9 cellular contexts compared by ENCODE assay signal in the genomic region with DNA sequence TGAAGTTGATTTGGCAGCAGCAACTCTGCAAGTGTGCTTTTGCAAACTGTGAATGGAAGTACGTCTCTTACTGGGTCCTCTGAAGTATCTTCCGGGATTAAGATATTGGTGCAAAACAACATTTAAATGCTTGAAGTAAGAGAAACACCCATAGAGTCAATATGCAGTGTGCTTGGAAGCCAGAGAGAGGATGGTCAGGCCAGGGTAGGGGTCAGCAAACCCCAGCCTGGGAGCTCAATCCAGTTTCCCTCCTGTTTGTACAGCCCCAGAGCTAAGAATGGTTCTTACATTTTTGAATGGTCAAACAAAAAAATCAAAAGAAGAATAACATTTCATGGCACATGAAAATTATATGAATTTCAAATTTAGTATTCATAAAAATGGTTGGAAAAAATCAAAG. TPM values are rescaled to one million over a fixed set of nuclear protein-coding genes. Genes with fewer than 3 reads are reported as not detected.
DNase-seq lines count a peak whose midpoint lies in the region; ATAC-seq and TF ChIP-seq lines count a peak whose summit lies in the region.
"Had no signal": no experiment of that assay in that cellular context is flagged by ENCODE, and none has a peak within 500 bp of the region (broad histone marks: within the 10 kb centered on the region; RNA-seq: fewer than 3 reads in every experiment).

No MANE protein-coding gene starts in this region.

- H3K36me3 Mint-ChIP-seq in Calu3 (ENCODE audit: insufficient read depth, unreplicated experiment) (peaks cover 14% of the 10 kb centered on the region), progenitor cell of endocrine pancreas (ENCODE audit: insufficient read depth) (no peaks in the 10 kb centered on the region), GM23338 (ENCODE audit: low read depth) (no peaks in the 10 kb centered on the region)
- peaks cover 4% of the 10 kb centered on the region for H3K36me3 Mint-ChIP-seq in effector memory CD8-positive, alpha-beta T cell (ENCODE audit: insufficient read depth)
- H3K36me3 Mint-ChIP-seq: mesothelial cell of epicardium had no signal

- H3K4me2 ChIP-seq in OCI-LY3 (ENCODE audit: low read length) (peak overlapping the region; percentile 72), GM23338 (no peak overlapping the region)

- H3K27me3 ChIP-seq in OCI-LY3 (ENCODE audit: low read depth, low read length) (peaks cover 23% of the 10 kb centered on the region), GM23338 (ENCODE audit: insufficient read depth) (no peaks in the 10 kb centered on the region)

- H3K27ac ChIP-seq in OCI-LY3 (ENCODE audit: low read length): no peak overlapping the region
- H3K27ac ChIP-seq in GM23338 (ENCODE audit: low read depth): no peak overlapping the region

- H3K9me3 ChIP-seq in OCI-LY3 (ENCODE audit: insufficient read depth, low read length): no peaks in the 10 kb centered on the region

- TF ChIP-seq CTCF in Calu3 (IDR thresholded peaks at IDR 0.05; ENCODE audit: unreplicated experiment) (no peak), OCI-LY3 (IDR thresholded peaks at IDR 0.05; ENCODE audit: low read depth, low read length) (no peak), progenitor cell of endocrine pancreas (IDR thresholded peaks at IDR 0.05; ENCODE audit: unreplicated experiment) (no peak), GM23338 (conservative IDR thresholded peaks at IDR 0.05; ENCODE audit: low read depth in 2 of 2) (no peak)

- peak overlapping the region; percentile 57 for H3K9ac ChIP-seq in OCI-LY3 (ENCODE audit: low read length)

- H3K4me1 Mint-ChIP-seq in Calu3 (ENCODE audit: low read depth, unreplicated experiment): peaks cover 54% of the 10 kb centered on the region
- peaks cover 7 to 10% of the 10 kb centered on the region in 2 donors for H3K4me1 Mint-ChIP-seq in effector memory CD8-positive, alpha-beta T cell (ENCODE audit: low read depth in 2 of 2)
- H3K4me1 Mint-ChIP-seq in progenitor cell of endocrine pancreas (ENCODE audit: low read depth): peaks cover 49% of the 10 kb centered on the region
- no peaks in the 10 kb centered on the region for H3K4me1 Mint-ChIP-seq in GM23338

- CTCF ChIA-PET in Calu3 (lab: Charles Lee): no interaction called here

- H3K4me1 ChIP-seq in OCI-LY3 (ENCODE audit: low read length) (peaks cover 21% of the 10 kb centered on the region), GM23338 (ENCODE audit: insufficient read depth) (no peaks in the 10 kb centered on the region)

- H3K4me3 Mint-ChIP-seq in Calu3 (ENCODE audit: low read depth, unreplicated experiment) (peak overlapping the region; percentile 62), progenitor cell of endocrine pancreas (ENCODE audit: low read depth) (no peak overlapping the region), GM23338 (no peak overlapping the region)
- peak overlapping the region; percentile 77 to 82 for H3K4me3 Mint-ChIP-seq in effector memory CD8-positive, alpha-beta T cell

- H2AFZ ChIP-seq in OCI-LY3 (ENCODE audit: low read depth, low read length): peak overlapping the region; percentile 86
- no peak overlapping the region for H2AFZ ChIP-seq in GM23338

- BruUV-seq in Calu3 (replicated peaks; lab: Mats Ljungman, UMichigan): TSS peak; percentile 21

- intact Hi-C loops in Calu3 (cut with micrococcal nuclease; ENCODE audit: unreplicated experiment): loop anchor here (1.0 to 5.0 kb wide), 7 partner anchors 73 to 388 kb away; no protein-coding TSS in a partner anchor

- H3K27ac Mint-ChIP-seq in Calu3 (ENCODE audit: unreplicated experiment): peak overlapping the region; percentile 93
- peak overlapping the region; percentile 92 for H3K27ac Mint-ChIP-seq in effector memory CD8-positive, alpha-beta T cell
- peak overlapping the region; percentile 89 for H3K27ac Mint-ChIP-seq in progenitor cell of endocrine pancreas
- H3K27ac Mint-ChIP-seq in GM23338: no peak overlapping the region

- DNase-seq in Calu3: no peak
- no peak for DNase-seq in effector memory CD8-positive, alpha-beta T cell
- DNase-seq in progenitor cell of endocrine pancreas (ENCODE audit: low spot score, unreplicated experiment): no peak
- no peak for DNase-seq in Ammon's horn (ENCODE audit: low spot score)
- no peak for DNase-seq in GM23338 (ENCODE audit: low spot score)
- DNase-seq in NOMO-1 (lab: John Stamatoyannopoulos, UW; ENCODE audit: unreplicated experiment in 2 of 2): no peak
- DNase-seq in amygdala (lab: John Stamatoyannopoulos, UW): no peak

- no peaks in the 10 kb centered on the region for H3K79me2 ChIP-seq in OCI-LY3 (ENCODE audit: low read length)
- no peaks in the 10 kb centered on the region for H3K79me2 ChIP-seq in GM23338 (replicated peaks; ENCODE audit: insufficient read depth)

- H3K27me3 Mint-ChIP-seq in Calu3 (ENCODE audit: unreplicated experiment): no peaks in the 10 kb centered on the region
- peaks cover 0 to 6% of the 10 kb centered on the region in 2 donors for H3K27me3 Mint-ChIP-seq in effector memory CD8-positive, alpha-beta T cell
- H3K27me3 Mint-ChIP-seq in progenitor cell of endocrine pancreas: no peaks in the 10 kb centered on the region
- H3K27me3 Mint-ChIP-seq in GM23338 (ENCODE audit: insufficient read depth, low read depth, poor library complexity): no peaks in the 10 kb centered on the region

- H3F3A ChIP-seq in GM23338 (replicated peaks; ENCODE audit: low read depth): no peaks in the 10 kb centered on the region

- peak overlapping the region; percentile 71 for H3K4me3 ChIP-seq in OCI-LY3 (ENCODE audit: low read length)
- H3K4me3 ChIP-seq in GM23338: no peak overlapping the region

- no peaks in the 10 kb centered on the region for H3K9me2 ChIP-seq in GM23338 (ENCODE audit: insufficient read depth)

- H3K36me3 ChIP-seq in OCI-LY3 (replicated peaks; ENCODE audit: low read depth, low read length) (no peaks in the 10 kb centered on the region), GM23338 (ENCODE audit: insufficient read depth) (no peaks in the 10 kb centered on the region)

- no peaks in the 10 kb centered on the region for H4K20me1 ChIP-seq in OCI-LY3 (ENCODE audit: insufficient read depth, low read length)
- no peaks in the 10 kb centered on the region for H4K20me1 ChIP-seq in GM23338 (replicated peaks; ENCODE audit: insufficient read depth)

- no peaks in the 10 kb centered on the region for H3K9me3 Mint-ChIP-seq in Calu3 (ENCODE audit: low read depth, unreplicated experiment)
- H3K9me3 Mint-ChIP-seq in effector memory CD8-positive, alpha-beta T cell: no peaks in the 10 kb centered on the region
- H3K9me3 Mint-ChIP-seq in progenitor cell of endocrine pancreas (ENCODE audit: low read depth): no peaks in the 10 kb centered on the region
- no peaks in the 10 kb centered on the region for H3K9me3 Mint-ChIP-seq in GM23338
- H3K9me3 Mint-ChIP-seq: mesothelial cell of epicardium had no signal

- ATAC-seq in effector memory CD8-positive, alpha-beta T cell (replicated peaks): no peak
- no peak for ATAC-seq in GM23338

TF ChIP-seq in GM23338, 12 proteins besides CTCF, POLR2A, EP300 and RAD21 (continues in another document):
- TF ChIP-seq ZNF114 (CRISPR knock-in tag; IDR thresholded peaks at IDR 0.05) (no peak), ZNF331 (CRISPR knock-in tag; IDR thresholded peaks at IDR 0.05; ENCODE audit: low read depth) (no peak), NANOG (IDR thresholded peaks at IDR 0.05; ENCODE audit: borderline replicate concordance) (no peak), EZH2 (IDR thresholded peaks at IDR 0.05; ENCODE audit: low read depth, unreplicated experiment) (no peak)
- TF ChIP-seq, protein P1, sequence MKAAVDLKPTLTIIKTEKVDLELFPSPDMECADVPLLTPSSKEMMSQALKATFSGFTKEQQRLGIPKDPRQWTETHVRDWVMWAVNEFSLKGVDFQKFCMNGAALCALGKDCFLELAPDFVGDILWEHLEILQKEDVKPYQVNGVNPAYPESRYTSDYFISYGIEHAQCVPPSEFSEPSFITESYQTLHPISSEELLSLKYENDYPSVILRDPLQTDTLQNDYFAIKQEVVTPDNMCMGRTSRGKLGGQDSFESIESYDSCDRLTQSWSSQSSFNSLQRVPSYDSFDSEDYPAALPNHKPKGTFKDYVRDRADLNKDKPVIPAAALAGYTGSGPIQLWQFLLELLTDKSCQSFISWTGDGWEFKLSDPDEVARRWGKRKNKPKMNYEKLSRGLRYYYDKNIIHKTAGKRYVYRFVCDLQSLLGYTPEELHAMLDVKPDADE (IDR thresholded peaks at IDR 0.05): no peak

RNA-seq across cellular contexts. Expression of gene CCDC68, which starts 13.5 kb away (rescaled TPM):
- total RNA-seq in Calu3 (2022) (16.0 and 25.5 TPM in 2 replicates), progenitor cell of endocrine pancreas (2.2 and 2.9 TPM in 2 replicates)
- 1.2 and 1.6 TPM in 2 replicates for total RNA-seq in GM23338 (2014; rRNA removed; shearing (Covaris generic))
- 2.0 and 3.7 TPM in 2 replicates for polyA plus RNA-seq in GM23338 (2016; fragmentation: Nextera tagmentation; extraction: Ambion mirVana)
- total RNA-seq: mesothelial cell of epicardium had no signal

Comparison
In these comparisons a context has a peak if more than half of its experiments do, and no peak if none do; other contexts are left out.
1. H3K4me3 Mint-ChIP-seq: peak in Calu3 (single experiment) and effector memory CD8-positive, alpha-beta T cell (2 of 2); none in progenitor cell of endocrine pancreas (single experiment) and GM23338 (single experiment).